In the genomic region with DNA sequence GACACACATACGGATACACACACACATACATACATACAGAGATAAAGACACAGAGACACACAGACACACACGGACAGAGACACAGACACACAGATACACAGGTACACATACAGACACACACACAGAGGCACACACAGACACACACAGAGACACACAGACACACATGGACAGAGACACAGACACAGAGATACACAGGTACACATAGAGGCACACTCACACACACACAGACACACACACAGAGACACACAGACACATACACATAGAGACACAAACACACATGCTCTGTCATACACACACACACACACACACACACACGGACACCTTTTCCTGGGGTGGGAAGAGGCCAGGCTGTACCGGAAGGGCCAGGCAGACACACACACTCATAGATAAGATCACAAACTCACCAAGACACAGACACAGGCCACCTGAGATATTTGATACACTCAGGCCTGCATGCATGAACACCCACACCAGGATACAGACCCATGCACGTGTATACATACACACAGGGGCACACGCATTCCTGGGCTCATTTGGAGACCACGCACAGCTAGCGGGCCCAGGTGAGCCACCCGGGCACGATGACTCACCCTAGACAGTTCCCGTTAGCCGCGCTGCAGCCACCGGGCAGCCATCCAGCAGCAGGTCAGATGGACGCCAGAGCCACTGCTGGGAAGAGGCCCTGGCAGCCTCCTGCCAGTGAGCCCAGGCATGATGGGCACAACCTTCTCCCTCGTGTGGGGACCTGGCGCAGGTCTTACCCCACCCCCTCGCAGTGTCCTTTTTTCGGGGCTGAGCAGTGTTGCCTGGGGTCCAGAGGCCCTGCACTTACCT, we compare ENCODE assay signal across 1 cellular context.
TF ChIP-seq lines count a peak whose summit lies in the region.

No MANE protein-coding gene starts in this region.

TF ChIP-seq in GM23338, 12 proteins besides CTCF, POLR2A, EP300 and RAD21 (continued from another document):
- TF ChIP-seq ZNF462 (CRISPR knock-in tag; IDR thresholded peaks at IDR 0.05), result no peak
- TF ChIP-seq ZNF114 (CRISPR knock-in tag; IDR thresholded peaks at IDR 0.05), result no peak
- TF ChIP-seq ETS1 (IDR thresholded peaks at IDR 0.05), result no peak
- no peak for TF ChIP-seq EZH2 (IDR thresholded peaks at IDR 0.05; ENCODE audit: low read depth, unreplicated experiment)
